Comparison of ENCODE assay signal across 1 cellular context in the genomic region with DNA sequence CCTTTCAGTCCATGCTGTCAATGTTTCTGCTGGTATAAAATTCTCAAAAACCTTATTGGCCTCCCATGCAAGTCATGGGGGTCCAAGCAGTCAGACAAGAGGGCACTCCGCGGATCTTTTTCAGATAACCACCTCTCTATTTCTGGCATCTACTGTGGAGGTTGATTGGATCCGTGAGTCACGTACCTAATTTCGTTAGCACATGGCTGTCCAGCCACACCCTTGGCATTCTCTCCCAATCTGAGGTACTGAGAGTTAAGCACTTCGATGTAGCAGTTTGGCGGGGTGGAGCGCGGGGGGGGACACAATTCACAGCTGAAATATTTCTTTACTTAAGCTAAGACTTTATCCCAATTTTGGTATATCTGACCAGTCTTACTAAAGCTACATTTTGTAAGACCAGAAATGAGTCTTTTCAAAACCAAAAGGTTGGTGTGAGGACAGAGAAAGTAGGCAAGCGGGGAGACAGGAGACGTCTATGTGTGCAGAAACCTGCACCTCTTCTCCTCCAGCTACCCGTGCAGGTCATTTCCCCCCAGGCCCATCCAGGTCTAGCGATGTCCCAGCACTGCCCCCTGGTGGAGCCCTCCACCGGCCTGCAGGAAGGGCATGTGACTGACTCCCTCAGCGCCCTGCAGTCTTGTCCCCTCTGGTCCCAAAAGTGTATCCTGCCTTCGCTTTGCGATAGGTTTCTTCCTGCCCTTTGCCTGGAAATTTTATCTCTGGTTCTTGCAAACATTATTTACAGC.
TF ChIP-seq lines count a peak whose summit lies in the region.

No MANE protein-coding gene starts in this region.

TF ChIP-seq in HepG2, 621 proteins besides CTCF, POLR2A, EP300 and RAD21 (continues in another document):
- TF ChIP-seq ZNF687 (CRISPR knock-in tag; IDR thresholded peaks at IDR 0.05) (0 out of 2 replicates have a peak, but pooled peaks have one; percentile 25), ZNF75D (CRISPR knock-in tag; IDR thresholded peaks at IDR 0.05; ENCODE audit: borderline replicate concordance) (no peak), MLXIP (CRISPR knock-in tag; IDR thresholded peaks at IDR 0.05; ENCODE audit: borderline replicate concordance) (no peak), ZBTB1 (CRISPR knock-in tag; IDR thresholded peaks at IDR 0.05; ENCODE audit: borderline replicate concordance) (no peak), ZNF788 (CRISPR knock-in tag; IDR thresholded peaks at IDR 0.05; ENCODE audit: borderline replicate concordance) (no peak), ZNF530 (CRISPR knock-in tag; IDR thresholded peaks at IDR 0.05; ENCODE audit: low read depth) (no peak), CC2D1A (CRISPR knock-in tag; IDR thresholded peaks at IDR 0.05) (no peak), ZBTB33 (CRISPR knock-in tag; IDR thresholded peaks at IDR 0.05) (peak; percentile 97), HNF4A (CRISPR knock-in tag; IDR thresholded peaks at IDR 0.05) (no peak), ZSCAN21 (CRISPR knock-in tag; IDR thresholded peaks at IDR 0.05; ENCODE audit: borderline replicate concordance) (no peak), ZMYM4 (CRISPR knock-in tag; IDR thresholded peaks at IDR 0.05) (peak; percentile 87), CBX5 (CRISPR knock-in tag; IDR thresholded peaks at IDR 0.05; ENCODE audit: borderline replicate concordance) (0 out of 2 replicates have a peak, but pooled peaks have one; percentile 44), POGZ (CRISPR knock-in tag; IDR thresholded peaks at IDR 0.05) (peak; percentile 43; the same call in 1 of the 2 replicates), NR2F6 (IDR thresholded peaks at IDR 0.05) (no peak), NR2F6 (CRISPR knock-in tag; IDR thresholded peaks at IDR 0.05) (no peak), HMGXB4 (CRISPR knock-in tag; IDR thresholded peaks at IDR 0.05; ENCODE audit: borderline replicate concordance in 1 of 2, low read depth in 1 of 2) (no peak), NFAT5 (CRISPR knock-in tag; IDR thresholded peaks at IDR 0.05) (no peak), HMG20B (CRISPR knock-in tag; conservative IDR thresholded peaks at IDR 0.05) (no peak), BORCS8-MEF2B (CRISPR knock-in tag; IDR thresholded peaks at IDR 0.05) (no peak), NFIC (IDR thresholded peaks at IDR 0.05; ENCODE audit: low read length) (no peak), ZSCAN12 (CRISPR knock-in tag; IDR thresholded peaks at IDR 0.05) (no peak), SALL1 (CRISPR knock-in tag; IDR thresholded peaks at IDR 0.05) (peak; percentile 28; the same call in 1 of the 2 replicates), CEBPB (IDR thresholded peaks at IDR 0.05; ENCODE audit: borderline replicate concordance, low read depth, low read length) (no peak), ZSCAN9 (CRISPR knock-in tag; IDR thresholded peaks at IDR 0.05; ENCODE audit: borderline replicate concordance) (no peak), ZNF350 (CRISPR knock-in tag; IDR thresholded peaks at IDR 0.05; ENCODE audit: borderline replicate concordance, low read depth) (no peak), TEAD2 (CRISPR knock-in tag; IDR thresholded peaks at IDR 0.05) (no peak), ZNF562 (CRISPR knock-in tag; IDR thresholded peaks at IDR 0.05; ENCODE audit: borderline replicate concordance) (no peak), STAG1 (CRISPR knock-in tag; IDR thresholded peaks at IDR 0.05) (peak; percentile 72), ZFP90 (CRISPR knock-in tag; IDR thresholded peaks at IDR 0.05; ENCODE audit: borderline replicate concordance) (no peak), DR1 (CRISPR knock-in tag; IDR thresholded peaks at IDR 0.05) (no peak)
- TF ChIP-seq, protein P1, sequence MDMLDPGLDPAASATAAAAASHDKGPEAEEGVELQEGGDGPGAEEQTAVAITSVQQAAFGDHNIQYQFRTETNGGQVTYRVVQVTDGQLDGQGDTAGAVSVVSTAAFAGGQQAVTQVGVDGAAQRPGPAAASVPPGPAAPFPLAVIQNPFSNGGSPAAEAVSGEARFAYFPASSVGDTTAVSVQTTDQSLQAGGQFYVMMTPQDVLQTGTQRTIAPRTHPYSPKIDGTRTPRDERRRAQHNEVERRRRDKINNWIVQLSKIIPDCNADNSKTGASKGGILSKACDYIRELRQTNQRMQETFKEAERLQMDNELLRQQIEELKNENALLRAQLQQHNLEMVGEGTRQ (IDR thresholded peaks at IDR 0.05; ENCODE audit: low read depth, low read length): 0 out of 2 replicates have a peak, but pooled peaks have one; percentile 3
- TF ChIP-seq, protein P1 (CRISPR knock-in tag; IDR thresholded peaks at IDR 0.05; ENCODE audit: borderline replicate concordance): no peak; the same call in 1 of the 2 replicates
- TF ChIP-seq, protein P2, sequence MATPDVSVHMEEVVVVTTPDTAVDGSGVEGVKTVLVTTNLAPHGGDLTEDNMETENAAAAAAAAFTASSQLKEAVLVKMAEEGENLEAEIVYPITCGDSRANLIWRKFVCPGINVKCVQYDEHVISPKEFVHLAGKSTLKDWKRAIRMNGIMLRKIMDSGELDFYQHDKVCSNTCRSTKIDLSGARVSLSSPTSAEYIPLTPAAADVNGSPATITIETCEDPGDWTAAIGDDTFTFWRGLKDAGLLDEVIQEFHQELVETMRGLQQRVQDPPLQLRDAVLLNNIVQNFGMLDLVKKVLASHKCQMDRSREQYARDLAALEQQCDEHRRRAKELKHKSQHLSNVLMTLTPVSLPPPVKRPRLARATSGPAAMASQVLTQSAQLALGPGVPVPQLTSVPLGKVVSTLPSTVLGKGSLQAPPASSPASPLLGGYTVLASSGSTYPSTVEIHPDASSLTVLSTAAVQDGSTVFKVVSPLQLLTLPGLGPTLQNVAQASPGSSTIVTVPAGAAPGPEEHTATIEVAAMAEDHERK (CRISPR knock-in tag; IDR thresholded peaks at IDR 0.05; ENCODE audit: low read depth): no peak
- TF ChIP-seq, protein P3, sequence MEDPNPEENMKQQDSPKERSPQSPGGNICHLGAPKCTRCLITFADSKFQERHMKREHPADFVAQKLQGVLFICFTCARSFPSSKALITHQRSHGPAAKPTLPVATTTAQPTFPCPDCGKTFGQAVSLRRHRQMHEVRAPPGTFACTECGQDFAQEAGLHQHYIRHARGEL (CRISPR knock-in tag; IDR thresholded peaks at IDR 0.05): no peak
